10 cellular contexts compared by ENCODE assay signal in genomic region chr17:9238340-9239259, GRCh38.
A peak's percentile ranks its signal among the peaks of the same experiment; 100 is the strongest.
DNase-seq lines count a peak whose midpoint lies in the region; ATAC-seq, FAIRE-seq and TF ChIP-seq lines count a peak whose summit lies in the region.
"Had no signal": no experiment of that assay in that cellular context is flagged by ENCODE, and none has a peak within 500 bp of the region (broad histone marks: within the 10 kb centered on the region; RNA-seq: fewer than 3 reads in every experiment).

No MANE protein-coding gene starts in this region.

- H3K9ac ChIP-seq in smooth muscle cell (ENCODE audit: low read depth): no peak overlapping the region

- no peaks in the 10 kb centered on the region for H3F3A ChIP-seq in GM23338 (replicated peaks; ENCODE audit: low read depth)
- H3F3A ChIP-seq in smooth muscle cell (ENCODE audit: low read depth): no peaks in the 10 kb centered on the region

- CTCF ChIA-PET in activated CD4-positive, alpha-beta memory T cell treated with anti-CD3 and anti-CD28 coated beads for 36 hours (lab: Charles Lee): no interaction called here

- H2AFZ ChIP-seq in GM23338 (no peak overlapping the region; the same call in 1 of the 2 replicates), smooth muscle cell (ENCODE audit: low read depth) (no peak overlapping the region)

- peaks cover 17% of the 10 kb centered on the region for H3K4me1 ChIP-seq in GM23338 (ENCODE audit: insufficient read depth)
- H3K4me1 ChIP-seq in right cardiac atrium (ENCODE audit: control insufficient read depth, insufficient read depth, low read length): peaks cover 15% of the 10 kb centered on the region
- peaks cover 3% of the 10 kb centered on the region for H3K4me1 ChIP-seq in smooth muscle cell (ENCODE audit: low read depth)

- H3K36me3 ChIP-seq in GM23338 (ENCODE audit: insufficient read depth) (no peaks in the 10 kb centered on the region), smooth muscle cell (ENCODE audit: low read depth) (no peaks in the 10 kb centered on the region)
- H3K36me3 ChIP-seq: MG63 had no signal

- H3K27me3 Mint-ChIP-seq in GM23338 (ENCODE audit: insufficient read depth, low read depth, poor library complexity): peaks cover 16% of the 10 kb centered on the region
- H3K27me3 Mint-ChIP-seq in activated CD4-positive, alpha-beta memory T cell treated with anti-CD3 and anti-CD28 coated beads for 36 hours: peaks cover 1% of the 10 kb centered on the region

- TF ChIP-seq CTCF in GM23338 (conservative IDR thresholded peaks at IDR 0.05; ENCODE audit: low read depth in 2 of 2): no peak
- TF ChIP-seq CTCF in smooth muscle cell (IDR thresholded peaks at IDR 0.05; ENCODE audit: borderline replicate concordance, insufficient read depth, poor library complexity, severe bottlenecking): no peak

- no peaks in the 10 kb centered on the region for H3K9me2 ChIP-seq in GM23338 (ENCODE audit: insufficient read depth)

- POLR2A ChIA-PET in activated CD4-positive, alpha-beta memory T cell treated with anti-CD3 and anti-CD28 coated beads for 36 hours (lab: Charles Lee): interaction anchor here (1.4 to 1.9 kb wide), 2 partner anchors 14 to 51 kb away, joined by 3 to 7 read pairs; no protein-coding TSS in a partner anchor

- peaks cover 22% of the 10 kb centered on the region for H3K4me1 Mint-ChIP-seq in GM23338
- H3K4me1 Mint-ChIP-seq in activated CD4-positive, alpha-beta memory T cell treated with anti-CD3 and anti-CD28 coated beads for 36 hours (ENCODE audit: low read depth): peaks cover 20% of the 10 kb centered on the region

- peak overlapping the region; percentile 87 for H3K4me2 ChIP-seq in GM23338
- peak overlapping the region; percentile 86 for H3K4me2 ChIP-seq in smooth muscle cell

- intact Hi-C loops in activated CD4-positive, alpha-beta memory T cell treated with anti-CD3 and anti-CD28 coated beads for 36 hours (cut with micrococcal nuclease): loop anchor here (5.0 kb wide), 1 partner anchor 271 kb away; the partner anchor contains the start of gene PIK3R5
- intact Hi-C loops in right cardiac atrium (cut with DNase I): no loop called here

- H3K27ac ChIP-seq in GM23338 (ENCODE audit: low read depth): no peak overlapping the region
- H3K27ac ChIP-seq in right cardiac atrium (ENCODE audit: low read length): peak overlapping the region; percentile 69
- no peak overlapping the region for H3K27ac ChIP-seq in smooth muscle cell (ENCODE audit: low read depth)

- H3K9me3 Mint-ChIP-seq in GM23338: no peaks in the 10 kb centered on the region; the same call in 2 of the 3 replicates
- peaks cover 6% of the 10 kb centered on the region for H3K9me3 Mint-ChIP-seq in activated CD4-positive, alpha-beta memory T cell treated with anti-CD3 and anti-CD28 coated beads for 36 hours

- peak overlapping the region; percentile 72; the same call in 2 of the 3 replicates for H3K4me3 Mint-ChIP-seq in GM23338
- H3K4me3 Mint-ChIP-seq in activated CD4-positive, alpha-beta memory T cell treated with anti-CD3 and anti-CD28 coated beads for 36 hours: peak overlapping the region; percentile 74

- no peak for ATAC-seq in GM23338
- no peak for ATAC-seq in right cardiac atrium
- ATAC-seq in HG03565 (IDR thresholded peaks at IDR 0.05; ENCODE audit: unreplicated experiment): no peak

- peaks cover 12% of the 10 kb centered on the region; the same call in 1 of the 2 replicates for H3K27me3 ChIP-seq in GM23338 (ENCODE audit: insufficient read depth)
- H3K27me3 ChIP-seq in right cardiac atrium (ENCODE audit: control insufficient read depth, insufficient read depth): no peaks in the 10 kb centered on the region
- H3K27me3 ChIP-seq in smooth muscle cell (ENCODE audit: low read depth): no peaks in the 10 kb centered on the region
- H3K27me3 ChIP-seq: MG63 had no signal

- 91% methylated on average over 13 of the region's 13 CpGs for WGBS in right cardiac atrium
- 95% methylated on average over 13 of the region's 13 CpGs for WGBS in smooth muscle cell (ENCODE audit: low lambda C conversion rate)

- H3K36me3 Mint-ChIP-seq in GM23338 (ENCODE audit: low read depth): no peaks in the 10 kb centered on the region; the same call in 2 of the 3 replicates
- H3K36me3 Mint-ChIP-seq in activated CD4-positive, alpha-beta memory T cell treated with anti-CD3 and anti-CD28 coated beads for 36 hours: peaks cover 2% of the 10 kb centered on the region

- H4K20me1 ChIP-seq in GM23338 (replicated peaks; ENCODE audit: insufficient read depth) (no peaks in the 10 kb centered on the region), smooth muscle cell (ENCODE audit: low read depth) (no peaks in the 10 kb centered on the region)

- H3K27ac Mint-ChIP-seq in GM23338: no peak overlapping the region
- H3K27ac Mint-ChIP-seq in activated CD4-positive, alpha-beta memory T cell treated with anti-CD3 and anti-CD28 coated beads for 36 hours: no peak overlapping the region

- DNase-seq in GM23338 (ENCODE audit: low spot score) (no peak), right cardiac atrium (peak in 2 of 3 donors; percentile 11 to 33), smooth muscle cell (lab: John Stamatoyannopoulos, UW; ENCODE audit: unreplicated experiment) (no peak), urothelium cell line (ENCODE audit: low spot score) (no peak), HPDE6-E6E7 (ENCODE audit: extremely low spot score) (no peak)
- DNase-seq in activated CD4-positive, alpha-beta memory T cell treated with anti-CD3 and anti-CD28 coated beads for 36 hours: no peak
- DNase-seq: activated gamma-delta T cell, GM23248, MG63 had no signal

- H3K4me3 ChIP-seq in GM23338 (peak overlapping the region; percentile 61), right cardiac atrium (ENCODE audit: low read length) (no peak overlapping the region), smooth muscle cell (no peak overlapping the region)
- H3K4me3 ChIP-seq: MG63 had no signal

- H3K9me3 ChIP-seq in right cardiac atrium (ENCODE audit: control insufficient read depth, low read length) (no peaks in the 10 kb centered on the region), smooth muscle cell (replicated peaks; ENCODE audit: low read depth) (no peaks in the 10 kb centered on the region)
- H3K9me3 ChIP-seq: MG63 had no signal

- H3K79me2 ChIP-seq in GM23338 (replicated peaks; ENCODE audit: insufficient read depth): no peaks in the 10 kb centered on the region
- H3K79me2 ChIP-seq in smooth muscle cell (ENCODE audit: low read depth): no peaks in the 10 kb centered on the region

- no peak for FAIRE-seq in urothelium cell line (lab: Jason Lieb, UNC)

TF ChIP-seq in GM23338, 12 proteins besides CTCF, POLR2A, EP300 and RAD21 (continues in another document):
- TF ChIP-seq POLR2AphosphoS5 (IDR thresholded peaks at IDR 0.05; ENCODE audit: low read depth) (no peak), NANOG (IDR thresholded peaks at IDR 0.05; ENCODE audit: borderline replicate concordance) (no peak)
- TF ChIP-seq, protein P1, sequence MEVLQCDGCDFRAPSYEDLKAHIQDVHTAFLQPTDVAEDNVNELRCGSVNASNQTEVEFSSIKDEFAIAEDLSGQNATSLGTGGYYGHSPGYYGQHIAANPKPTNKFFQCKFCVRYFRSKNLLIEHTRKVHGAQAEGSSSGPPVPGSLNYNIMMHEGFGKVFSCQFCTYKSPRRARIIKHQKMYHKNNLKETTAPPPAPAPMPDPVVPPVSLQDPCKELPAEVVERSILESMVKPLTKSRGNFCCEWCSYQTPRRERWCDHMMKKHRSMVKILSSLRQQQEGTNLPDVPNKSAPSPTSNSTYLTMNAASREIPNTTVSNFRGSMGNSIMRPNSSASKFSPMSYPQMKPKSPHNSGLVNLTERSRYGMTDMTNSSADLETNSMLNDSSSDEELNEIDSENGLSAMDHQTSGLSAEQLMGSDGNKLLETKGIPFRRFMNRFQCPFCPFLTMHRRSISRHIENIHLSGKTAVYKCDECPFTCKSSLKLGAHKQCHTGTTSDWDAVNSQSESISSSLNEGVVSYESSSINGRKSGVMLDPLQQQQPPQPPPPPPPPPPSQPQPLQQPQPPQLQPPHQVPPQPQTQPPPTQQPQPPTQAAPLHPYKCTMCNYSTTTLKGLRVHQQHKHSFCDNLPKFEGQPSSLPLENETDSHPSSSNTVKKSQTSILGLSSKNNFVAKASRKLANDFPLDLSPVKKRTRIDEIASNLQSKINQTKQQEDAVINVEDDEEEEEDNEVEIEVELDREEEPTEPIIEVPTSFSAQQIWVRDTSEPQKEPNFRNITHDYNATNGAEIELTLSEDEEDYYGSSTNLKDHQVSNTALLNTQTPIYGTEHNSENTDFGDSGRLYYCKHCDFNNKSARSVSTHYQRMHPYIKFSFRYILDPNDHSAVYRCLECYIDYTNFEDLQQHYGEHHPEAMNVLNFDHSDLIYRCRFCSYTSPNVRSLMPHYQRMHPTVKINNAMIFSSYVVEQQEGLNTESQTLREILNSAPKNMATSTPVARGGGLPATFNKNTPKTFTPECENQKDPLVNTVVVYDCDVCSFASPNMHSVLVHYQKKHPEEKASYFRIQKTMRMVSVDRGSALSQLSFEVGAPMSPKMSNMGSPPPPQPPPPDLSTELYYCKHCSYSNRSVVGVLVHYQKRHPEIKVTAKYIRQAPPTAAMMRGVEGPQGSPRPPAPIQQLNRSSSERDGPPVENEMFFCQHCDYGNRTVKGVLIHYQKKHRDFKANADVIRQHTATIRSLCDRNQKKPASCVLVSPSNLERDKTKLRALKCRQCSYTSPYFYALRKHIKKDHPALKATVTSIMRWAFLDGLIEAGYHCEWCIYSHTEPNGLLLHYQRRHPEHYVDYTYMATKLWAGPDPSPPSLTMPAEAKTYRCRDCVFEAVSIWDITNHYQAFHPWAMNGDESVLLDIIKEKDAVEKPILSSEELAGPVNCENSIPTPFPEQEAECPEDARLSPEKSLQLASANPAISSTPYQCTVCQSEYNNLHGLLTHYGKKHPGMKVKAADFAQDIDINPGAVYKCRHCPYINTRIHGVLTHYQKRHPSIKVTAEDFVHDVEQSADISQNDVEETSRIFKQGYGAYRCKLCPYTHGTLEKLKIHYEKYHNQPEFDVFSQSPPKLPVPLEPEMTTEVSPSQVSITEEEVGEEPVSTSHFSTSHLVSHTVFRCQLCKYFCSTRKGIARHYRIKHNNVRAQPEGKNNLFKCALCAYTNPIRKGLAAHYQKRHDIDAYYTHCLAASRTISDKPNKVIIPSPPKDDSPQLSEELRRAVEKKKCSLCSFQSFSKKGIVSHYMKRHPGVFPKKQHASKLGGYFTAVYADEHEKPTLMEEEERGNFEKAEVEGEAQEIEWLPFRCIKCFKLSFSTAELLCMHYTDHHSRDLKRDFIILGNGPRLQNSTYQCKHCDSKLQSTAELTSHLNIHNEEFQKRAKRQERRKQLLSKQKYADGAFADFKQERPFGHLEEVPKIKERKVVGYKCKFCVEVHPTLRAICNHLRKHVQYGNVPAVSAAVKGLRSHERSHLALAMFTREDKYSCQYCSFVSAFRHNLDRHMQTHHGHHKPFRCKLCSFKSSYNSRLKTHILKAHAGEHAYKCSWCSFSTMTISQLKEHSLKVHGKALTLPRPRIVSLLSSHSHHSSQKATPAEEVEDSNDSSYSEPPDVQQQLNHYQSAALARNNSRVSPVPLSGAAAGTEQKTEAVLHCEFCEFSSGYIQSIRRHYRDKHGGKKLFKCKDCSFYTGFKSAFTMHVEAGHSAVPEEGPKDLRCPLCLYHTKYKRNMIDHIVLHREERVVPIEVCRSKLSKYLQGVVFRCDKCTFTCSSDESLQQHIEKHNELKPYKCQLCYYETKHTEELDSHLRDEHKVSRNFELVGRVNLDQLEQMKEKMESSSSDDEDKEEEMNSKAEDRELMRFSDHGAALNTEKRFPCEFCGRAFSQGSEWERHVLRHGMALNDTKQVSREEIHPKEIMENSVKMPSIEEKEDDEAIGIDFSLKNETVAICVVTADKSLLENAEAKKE (CRISPR knock-in tag; IDR thresholded peaks at IDR 0.05): no peak

Comparison
In these comparisons a context has a peak if more than half of its experiments do, and no peak if none do; other contexts are left out.
1. DNase-seq: peak in right cardiac atrium (2 of 3); none in GM23338 (single experiment), activated CD4-positive, alpha-beta memory T cell treated with anti-CD3 and anti-CD28 coated beads for 36 hours (single experiment), smooth muscle cell (single experiment), urothelium cell line (single experiment) and HPDE6-E6E7 (single experiment).